14 cellular contexts compared by ENCODE assay signal in genomic region chr12:12520278-12520677, GRCh38.
"Had no signal": no experiment of that assay in that cellular context is flagged by ENCODE, and none has a peak within 500 bp of the region (broad histone marks: within the 10 kb centered on the region; RNA-seq: fewer than 3 reads in every experiment).

No MANE protein-coding gene starts in this region.

- H3K9me3 ChIP-seq: esophagus squamous epithelium, heart left ventricle, left ventricle myocardium inferior had no signal

- ATAC-seq: natural killer cell; stimulated activated naive CD8-positive, alpha-beta T cell treated with anti-CD3 and anti-CD28 coated beads, Interleukin-15, Interleukin-2, amounts not matched to agents 100 U/mL and 50 U/mL, for 24 hours had no signal

- H3K27me3 ChIP-seq: esophagus squamous epithelium, heart left ventricle had no signal

- DNase-seq: activated B cell treated with CpG ODN at 0.5 μM for 24 hours; activated CD4-positive, alpha-beta T cell treated with anti-CD3 and anti-CD28 coated beads, Interleukin-2, amount 10 ng/mL, durations not matched to agents 24 days and 14 days; activated naive CD4-positive, alpha-beta T cell treated with anti-CD3 and anti-CD28 coated beads for 36 hours; esophagus squamous epithelium; foreskin fibroblast; heart left ventricle; islet precursor cell; left ventricle myocardium inferior; natural killer cell; stimulated activated CD4-positive, alpha-beta T cell treated with anti-CD3 and anti-CD28 coated beads, Interleukin-4, amount 100 ng/mL, for 1 hour; stimulated activated CD8-positive, alpha-beta memory T cell treated with anti-CD3 and anti-CD28 coated beads, Interleukin-4, amount 100 ng/mL, for 48 hours; stimulated activated naive CD8-positive, alpha-beta T cell treated with anti-CD3 and anti-CD28 coated beads, Interleukin-15, Interleukin-2, amounts not matched to agents 100 U/mL and 50 U/mL, for 24 hours; T-helper 2 cell had no signal

- H3K27ac ChIP-seq: esophagus squamous epithelium, left ventricle myocardium inferior had no signal

- FAIRE-seq: TTC549 had no signal

- H3K4me3 ChIP-seq: esophagus squamous epithelium, heart left ventricle, left ventricle myocardium inferior had no signal
